Comparison of ENCODE assay signal across 8 cellular contexts in genomic region chr10:104331208-104331838, GRCh38. TPM values are rescaled to one million over a fixed set of nuclear protein-coding genes. Genes with fewer than 3 reads are reported as not detected.
DNase-seq lines count a peak whose midpoint lies in the region; ATAC-seq and TF ChIP-seq lines count a peak whose summit lies in the region.

No MANE protein-coding gene starts in this region.

- intact Hi-C loops in activated CD4-positive, alpha-beta T cell treated with anti-CD3 and anti-CD28 coated beads, Interleukin-2, amount 10 ng/mL, durations not matched to agents 24 days and 14 days (cut with micrococcal nuclease) = loop anchor here (10.0 kb wide), 1 partner anchor 417 kb away; the partner anchor contains the start of gene STN1
- intact Hi-C loops in spleen (cut with DNase I; ENCODE audit: low total_unique reads) = no loop called here

- no peaks in the 10 kb centered on the region for H3K9me3 Mint-ChIP-seq in activated CD4-positive, alpha-beta T cell treated with anti-CD3 and anti-CD28 coated beads, Interleukin-2, amount 10 ng/mL, durations not matched to agents 24 days and 14 days
- H3K9me3 Mint-ChIP-seq in immature natural killer cell = no peaks in the 10 kb centered on the region

- H3K36me3 ChIP-seq in adipocyte (ENCODE audit: control insufficient read depth, insufficient read depth, low read length, severe bottlenecking) = no peaks in the 10 kb centered on the region
- H3K36me3 ChIP-seq in spleen = peaks cover 0 to 37% (median 0%) of the 10 kb centered on the region in 6 donors

- TF ChIP-seq POLR2A in spleen (IDR thresholded peaks at IDR 0.05) = no peak

- H3K27ac Mint-ChIP-seq in activated CD4-positive, alpha-beta T cell treated with anti-CD3 and anti-CD28 coated beads, Interleukin-2, amount 10 ng/mL, durations not matched to agents 24 days and 14 days = peak overlapping the region; percentile 38
- H3K27ac Mint-ChIP-seq in immature natural killer cell = peak overlapping the region; percentile 96 to 100 (median 99)

- peak overlapping the region; percentile 39 for H3K9ac ChIP-seq in adipocyte (ENCODE audit: low read length)

- peak overlapping the region; percentile 23 to 100 (median 86) for H3K27ac ChIP-seq in spleen

- H3K4me3 Mint-ChIP-seq in activated CD4-positive, alpha-beta T cell treated with anti-CD3 and anti-CD28 coated beads, Interleukin-2, amount 10 ng/mL, durations not matched to agents 24 days and 14 days = no peak overlapping the region
- peak overlapping the region in 3 of 5 donors; percentile 10 to 46 (median 29) for H3K4me3 Mint-ChIP-seq in immature natural killer cell

- no peaks in the 10 kb centered on the region for H3K9me3 ChIP-seq in adipocyte (ENCODE audit: control insufficient read depth, low read length)
- H3K9me3 ChIP-seq in spleen = no peaks in the 10 kb centered on the region

- H3K4me1 ChIP-seq in adipocyte (ENCODE audit: control insufficient read depth, insufficient read depth, low read length) (peaks cover 54% of the 10 kb centered on the region), spleen (peaks cover 89 to 100% (median 100%) of the 10 kb centered on the region in 6 donors)

- peak overlapping the region; percentile 26 for H3K4me3 ChIP-seq in adipocyte (ENCODE audit: low read length)
- peak overlapping the region in 1 of 8 donors; percentile 56 for H3K4me3 ChIP-seq in spleen

- H3K27me3 ChIP-seq in adipocyte (replicated peaks; ENCODE audit: control insufficient read depth, insufficient read depth, low read length) (no peaks in the 10 kb centered on the region), spleen (replicated peaks in 1 of 7) (no peaks in the 10 kb centered on the region)

- H3K4me1 Mint-ChIP-seq in activated CD4-positive, alpha-beta T cell treated with anti-CD3 and anti-CD28 coated beads, Interleukin-2, amount 10 ng/mL, durations not matched to agents 24 days and 14 days = peaks cover 88% of the 10 kb centered on the region
- peaks cover 98 to 100% of the 10 kb centered on the region in 2 donors for H3K4me1 Mint-ChIP-seq in immature natural killer cell

- no peak for DNase-seq in activated CD4-positive, alpha-beta T cell treated with anti-CD3 and anti-CD28 coated beads, Interleukin-2, amount 10 ng/mL, durations not matched to agents 24 days and 14 days
- DNase-seq in activated CD4-positive, alpha-beta T cell treated with anti-CD3 and anti-CD28 coated beads, Interleukin-2, amount 50 U/mL, for 4 hours = no peak
- DNase-seq in adipocyte (ENCODE audit: low read depth) (peak; percentile 45), immature natural killer cell (no peak), spleen (peak; percentile 68), occipital lobe (lab: John Stamatoyannopoulos, UW) (no peak)
- DNase-seq in effector CD8-positive, alpha-beta T cell (lab: John Stamatoyannopoulos, UW) = no peak

- H3K27me3 Mint-ChIP-seq in activated CD4-positive, alpha-beta T cell treated with anti-CD3 and anti-CD28 coated beads, Interleukin-2, amount 10 ng/mL, durations not matched to agents 24 days and 14 days = no peaks in the 10 kb centered on the region
- H3K27me3 Mint-ChIP-seq in immature natural killer cell (ENCODE audit: low read depth in 3 of 3) = peaks cover 18 to 54% (median 46%) of the 10 kb centered on the region in 3 donors

- peaks cover 18% of the 10 kb centered on the region for H3K36me3 Mint-ChIP-seq in activated CD4-positive, alpha-beta T cell treated with anti-CD3 and anti-CD28 coated beads, Interleukin-2, amount 10 ng/mL, durations not matched to agents 24 days and 14 days (ENCODE audit: low read depth)
- peaks cover 3 to 9% (median 4%) of the 10 kb centered on the region in 3 donors for H3K36me3 Mint-ChIP-seq in immature natural killer cell

- no peak for TF ChIP-seq CTCF in spleen (IDR thresholded peaks at IDR 0.05 in 8 of 11, conservative IDR thresholded peaks at IDR 0.05 in 3 of 11)

- no peak for ATAC-seq in GM19397 (IDR thresholded peaks at IDR 0.05; ENCODE audit: unreplicated experiment)

- 50 to 64% (median 63%) methylated on average over 9 of the region's 9 CpGs for WGBS in spleen, 5 donors

RNA-seq across cellular contexts. Expression of gene ITPRIP, which starts 6.9 kb away (rescaled TPM):
- total RNA-seq in activated CD4-positive, alpha-beta T cell treated with anti-CD3 and anti-CD28 coated beads, Interleukin-2, amount 10 ng/mL, durations not matched to agents 24 days and 14 days = 14.7 and 15.4 TPM in 2 replicates
- 10 to 100 TPM; 37.0 to 67.8 (median 53.3) TPM for polyA plus RNA-seq in immature natural killer cell
- total RNA-seq in spleen = 10 to 100 TPM; 21.6 to 37.8 (median 32.3) TPM
- polyA plus RNA-seq in spleen = 1 to 10 TPM; 7.2 to 9.5 (median 8.5) TPM
- 1.6 TPM for total RNA-seq in occipital lobe

RNA-seq across cellular contexts. Expression of gene CFAP58, which starts 22.3 kb away (rescaled TPM):
- total RNA-seq in activated CD4-positive, alpha-beta T cell treated with anti-CD3 and anti-CD28 coated beads, Interleukin-2, amount 10 ng/mL, durations not matched to agents 24 days and 14 days = 0.16 and 0.19 TPM in 2 replicates
- not detected for polyA plus RNA-seq in immature natural killer cell
- total RNA-seq in spleen = 1 to 10 TPM in 1 of 7 donors, under 1 TPM in 5, not detected in 1; 0.37 to 1.4 (median 0.46) TPM
- polyA plus RNA-seq in spleen = under 1 TPM; 0.10 to 0.36 (median 0.15) TPM
- total RNA-seq in occipital lobe = 0.62 TPM

Comparison
In these comparisons a context has a peak if more than half of its experiments do, and no peak if none do; other contexts are left out.
1. DNase-seq: peak in adipocyte (single experiment) and spleen (single experiment); none in activated CD4-positive, alpha-beta T cell treated with anti-CD3 and anti-CD28 coated beads, Interleukin-2, amount 10 ng/mL, durations not matched to agents 24 days and 14 days (single experiment), activated CD4-positive, alpha-beta T cell treated with anti-CD3 and anti-CD28 coated beads, Interleukin-2, amount 50 U/mL, for 4 hours (0 of 2), immature natural killer cell (0 of 3), occipital lobe (single experiment) and effector CD8-positive, alpha-beta T cell (single experiment).